1 cellular context compared by ENCODE assay signal in the genomic region with DNA sequence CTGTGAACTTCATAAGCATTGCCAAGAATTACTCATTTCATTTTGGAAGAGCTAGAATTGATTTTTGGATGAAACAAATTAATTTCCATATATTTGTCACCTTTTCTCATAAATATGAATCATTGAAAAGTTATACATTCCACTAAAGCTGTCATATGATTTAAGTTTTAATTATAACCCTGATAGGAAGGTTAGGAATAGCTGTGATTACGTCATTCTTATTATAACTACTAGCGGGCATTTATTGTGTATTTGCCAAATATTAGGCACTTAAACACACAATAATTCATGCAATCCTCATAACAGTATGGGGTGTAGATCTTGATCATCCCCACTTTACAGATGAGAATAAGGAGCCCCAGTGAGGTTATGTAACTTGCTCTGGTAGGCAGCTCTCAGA.
TF ChIP-seq lines count a peak whose summit lies in the region.

No MANE protein-coding gene starts in this region.

TF ChIP-seq in HepG2, 621 proteins besides CTCF, POLR2A, EP300 and RAD21 (continued from another document):
- TF ChIP-seq, protein P1, sequence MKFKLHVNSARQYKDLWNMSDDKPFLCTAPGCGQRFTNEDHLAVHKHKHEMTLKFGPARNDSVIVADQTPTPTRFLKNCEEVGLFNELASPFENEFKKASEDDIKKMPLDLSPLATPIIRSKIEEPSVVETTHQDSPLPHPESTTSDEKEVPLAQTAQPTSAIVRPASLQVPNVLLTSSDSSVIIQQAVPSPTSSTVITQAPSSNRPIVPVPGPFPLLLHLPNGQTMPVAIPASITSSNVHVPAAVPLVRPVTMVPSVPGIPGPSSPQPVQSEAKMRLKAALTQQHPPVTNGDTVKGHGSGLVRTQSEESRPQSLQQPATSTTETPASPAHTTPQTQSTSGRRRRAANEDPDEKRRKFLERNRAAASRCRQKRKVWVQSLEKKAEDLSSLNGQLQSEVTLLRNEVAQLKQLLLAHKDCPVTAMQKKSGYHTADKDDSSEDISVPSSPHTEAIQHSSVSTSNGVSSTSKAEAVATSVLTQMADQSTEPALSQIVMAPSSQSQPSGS (CRISPR knock-in tag; IDR thresholded peaks at IDR 0.05): no peak
- TF ChIP-seq CREB1 (IDR thresholded peaks at IDR 0.05) (peak; percentile 70; the same call in 1 of the 2 replicates), CREB1 (CRISPR knock-in tag; IDR thresholded peaks at IDR 0.05) (no peak)
